ENCODE assay signal across 23 cellular contexts in genomic region chr10:48769706-48770105, GRCh38.
"Had no signal": no experiment of that assay in that cellular context is flagged by ENCODE, and none has a peak within 500 bp of the region (broad histone marks: within the 10 kb centered on the region; RNA-seq: fewer than 3 reads in every experiment).

No MANE protein-coding gene starts in this region.

- H3K27ac ChIP-seq: HL-60, KMS-11, SJSA1, SK-N-MC had no signal

- DNase-seq: Kasumi-1, MM.1S, NCI-H1092 treated with DMSO at 0.1 percent for 48 hours, NCI-H1436, NCI-H187, NCI-H2029, NCI-H2081 treated with DMSO at 0.1 percent for 48 hours, NCI-H2171, NCI-H226, NCI-H446, NCI-H510A, NCI-H524 treated with DMSO at 0.1 percent for 48 hours, NCI-H69, NCI-H774, Right ventricle myocardium superior, RPMI8226, SIG-M5 had no signal

- H3K4me2 ChIP-seq: KMS-11 had no signal

- H3K9me3 ChIP-seq: SJSA1 had no signal

- H3K36me3 ChIP-seq: SJSA1 had no signal

- H3K4me3 ChIP-seq: K562, SJSA1, SK-N-MC had no signal

- H3K27me3 Mint-ChIP-seq: IgD-negative memory B cell had no signal

- ATAC-seq: K562 had no signal

- H3K4me1 ChIP-seq: SJSA1 had no signal

- H3K4me3 Mint-ChIP-seq: IgD-negative memory B cell had no signal

- H3K27me3 ChIP-seq: SJSA1 had no signal
